In genomic region chr16:66975302-66975893, GRCh38 we compare ENCODE assay signal across 1 cellular context.
TF ChIP-seq lines count a peak whose summit lies in the region.

No MANE protein-coding gene starts in this region.

TF ChIP-seq in K562, 482 proteins besides CTCF, POLR2A, EP300 and RAD21:
- TF ChIP-seq ATF4 (CRISPR knock-in tag; IDR thresholded peaks at IDR 0.05) = no peak
- no peak for TF ChIP-seq CAMTA2 (CRISPR knock-in tag; conservative IDR thresholded peaks at IDR 0.05)
- no peak for TF ChIP-seq STAT5B (CRISPR knock-in tag; IDR thresholded peaks at IDR 0.05)
- TF ChIP-seq ZNF316 (IDR thresholded peaks at IDR 0.05) = no peak
TF ChIP-seq in K562: peak in this region for 0.
